Comparison of ENCODE assay signal across 19 cellular contexts in genomic region chr9:129323376-129323998, GRCh38.
DNase-seq lines count a peak whose midpoint lies in the region; ATAC-seq and TF ChIP-seq lines count a peak whose summit lies in the region.
"Had no signal": no experiment of that assay in that cellular context is flagged by ENCODE, and none has a peak within 500 bp of the region (broad histone marks: within the 10 kb centered on the region; RNA-seq: fewer than 3 reads in every experiment).

No MANE protein-coding gene starts in this region.

- no peaks in the 10 kb centered on the region for H3K27me3 ChIP-seq in gastroesophageal sphincter
- no peaks in the 10 kb centered on the region for H3K27me3 ChIP-seq in trophoblast cell (ENCODE audit: insufficient read depth, low read length)
- H3K27me3 ChIP-seq: BE2C, hepatocyte, SJSA1 had no signal

- no peak for TF ChIP-seq CTCF in 22Rv1 (IDR thresholded peaks at IDR 0.05)
- no peak for TF ChIP-seq CTCF in HEK293 (tag by site-specific recombination; IDR thresholded peaks at IDR 0.05)
- TF ChIP-seq CTCF in gastroesophageal sphincter (IDR thresholded peaks at IDR 0.05), result no peak

- H3K9me3 ChIP-seq in HEK293 (ENCODE audit: control insufficient read depth, insufficient read depth, low read depth, low read length) (no peaks in the 10 kb centered on the region), gastroesophageal sphincter (no peaks in the 10 kb centered on the region), trophoblast cell (ENCODE audit: insufficient read depth, low read depth, low read length) (no peaks in the 10 kb centered on the region)
- H3K9me3 ChIP-seq: BE2C, SJSA1 had no signal

- H3K23ac ChIP-seq in trophoblast cell (ENCODE audit: low read length), result no peak overlapping the region

- H2BK12ac ChIP-seq in trophoblast cell (ENCODE audit: low read length), result peak overlapping the region; percentile 83

- POLR2A ChIA-PET in HEK293 (lab: Yijun Ruan, JAX), result interaction anchor here (0.7 kb wide), 1 partner anchor 8 kb away, joined by 5 read pairs; no protein-coding TSS in a partner anchor

- H3K4me3 ChIP-seq in HEK293 (ENCODE audit: low read depth, low read length), result no peak overlapping the region
- no peak overlapping the region for H3K4me3 ChIP-seq in gastroesophageal sphincter
- H3K4me3 ChIP-seq in trophoblast cell (ENCODE audit: low read depth, low read length), result no peak overlapping the region
- H3K4me3 ChIP-seq: hepatocyte, SJSA1, skin epidermis had no signal

- no peak for ATAC-seq in gastroesophageal sphincter
- no peak for ATAC-seq in GM18873 (IDR thresholded peaks at IDR 0.05; ENCODE audit: low FRiP score, unreplicated experiment)
- no peak for ATAC-seq in GM19328 (IDR thresholded peaks at IDR 0.05; ENCODE audit: unreplicated experiment)
- ATAC-seq in GM18511 (IDR thresholded peaks at IDR 0.05; ENCODE audit: unreplicated experiment), result no peak
- ATAC-seq in HG03108 (IDR thresholded peaks at IDR 0.05; ENCODE audit: unreplicated experiment), result no peak

- H3K36me3 ChIP-seq in HEK293 (ENCODE audit: control insufficient read depth in 2 of 2, insufficient read depth in 1 of 2, low read length in 2 of 2) (no peaks in the 10 kb centered on the region), gastroesophageal sphincter (no peaks in the 10 kb centered on the region), trophoblast cell (ENCODE audit: control insufficient read depth in 1 of 2, insufficient read depth in 2 of 2, low read length in 2 of 2) (no peaks in the 10 kb centered on the region)
- H3K36me3 ChIP-seq: BE2C, SJSA1 had no signal

- H3K79me2 ChIP-seq in trophoblast cell (ENCODE audit: control insufficient read depth, insufficient read depth, low read length, poor library complexity), result peaks cover 9% of the 10 kb centered on the region
- H3K79me2 ChIP-seq: hepatocyte had no signal

- no peak overlapping the region for H3K14ac ChIP-seq in trophoblast cell (ENCODE audit: low read length)

- H2AK5ac ChIP-seq in trophoblast cell (ENCODE audit: low read length), result peak overlapping the region; percentile 49

- H2BK120ac ChIP-seq in trophoblast cell (ENCODE audit: insufficient read depth, low read length, poor library complexity), result no peak overlapping the region

- DNase-seq in trophoblast cell, result no peak
- DNase-seq: activated CD4-positive, alpha-beta memory T cell treated with anti-CD3 and anti-CD28 coated beads for 36 hours; activated gamma-delta T cell treated with Interleukin-2 at 50 U/mL for 16 hours; BE2C; cerebellar nuclear complex; DMS53; NCI-H1105; NCI-H226; stimulated activated naive CD4-positive, alpha-beta T cell treated with Interleukin-2 at 50 U/mL for 16 hours had no signal

- H3K4me1 ChIP-seq in HEK293 (ENCODE audit: control insufficient read depth, insufficient read depth, low read length), result peaks cover 2% of the 10 kb centered on the region
- peaks cover 6 to 64% (median 37%) of the 10 kb centered on the region in 3 donors for H3K4me1 ChIP-seq in gastroesophageal sphincter
- H3K4me1 ChIP-seq in trophoblast cell (ENCODE audit: control insufficient read depth in 1 of 2, insufficient read depth in 2 of 2, low read length in 2 of 2), result peaks cover 39 to 44% of the 10 kb centered on the region in 2 experiments

- H3K79me1 ChIP-seq in trophoblast cell (ENCODE audit: low read length), result peaks cover 40% of the 10 kb centered on the region

- H3K18ac ChIP-seq in trophoblast cell (ENCODE audit: low read length), result no peak overlapping the region

- CTCF ChIA-PET in HEK293 (lab: Yijun Ruan, JAX), result interaction anchor here (0.7 to 1.0 kb wide), 2 partner anchors 185 to 198 kb away, joined by 3 to 5 read pairs; no protein-coding TSS in a partner anchor

- peak overlapping the region; percentile 25 for H4K91ac ChIP-seq in trophoblast cell (ENCODE audit: low read depth, low read length)

- no peak overlapping the region for H3K4ac ChIP-seq in trophoblast cell (ENCODE audit: low read depth, low read length)

- H3K9ac ChIP-seq in trophoblast cell (ENCODE audit: low read length), result no peak overlapping the region

- H2AFZ ChIP-seq in trophoblast cell (ENCODE audit: insufficient read depth, low read length, poor library complexity), result no peak overlapping the region
- H2AFZ ChIP-seq: hepatocyte had no signal

- 15 to 58% methylated on average over 4 to 5 of the region's 6 CpGs for WGBS in gastroesophageal sphincter (ENCODE audit: low coverage in 1 of 2), 2 donors
- no CpG with 5 or more reads among the region's 6 CpGs for WGBS in trophoblast cell (ENCODE audit: extremely low coverage, insufficient coverage, insufficient read length)

- no peak for TF ChIP-seq POLR2A in gastroesophageal sphincter (IDR thresholded peaks at IDR 0.05)

- no peak overlapping the region for H3K4me2 ChIP-seq in trophoblast cell (ENCODE audit: low read length)
- H3K4me2 ChIP-seq: hepatocyte had no signal

- H2BK5ac ChIP-seq in trophoblast cell (ENCODE audit: low read depth, low read length, poor library complexity), result no peak overlapping the region

- H4K12ac ChIP-seq in trophoblast cell (ENCODE audit: low read depth, low read length), result no peak overlapping the region

- peak overlapping the region; percentile 97 for H3K27ac ChIP-seq in 22Rv1
- H3K27ac ChIP-seq in HEK293 (ENCODE audit: extremely low read depth, low read depth, low read length), result no peak overlapping the region
- peak overlapping the region in 3 of 4 donors; percentile 45 to 87 (median 81) for H3K27ac ChIP-seq in gastroesophageal sphincter
- H3K27ac ChIP-seq in trophoblast cell (ENCODE audit: low read depth, low read length), result no peak overlapping the region
- H3K27ac ChIP-seq: hepatocyte, SJSA1 had no signal

- TF ChIP-seq EP300 in gastroesophageal sphincter (IDR thresholded peaks at IDR 0.05), result no peak

- no peak overlapping the region for H4K8ac ChIP-seq in trophoblast cell (ENCODE audit: low read depth, low read length)

TF ChIP-seq in HEK293, 187 proteins besides CTCF, POLR2A, EP300 and RAD21:
- TF ChIP-seq ZNF416 (tag by site-specific recombination; IDR thresholded peaks at IDR 0.05) (no peak), SCRT2 (tag by site-specific recombination; IDR thresholded peaks at IDR 0.05) (peak; percentile 64; the same call in 1 of the 2 replicates), ZNF544 (tag by site-specific recombination; IDR thresholded peaks at IDR 0.05) (no peak), SALL2 (tag by site-specific recombination; IDR thresholded peaks at IDR 0.05; ENCODE audit: borderline replicate concordance) (no peak), ZNF621 (tag by site-specific recombination; IDR thresholded peaks at IDR 0.05) (no peak), ZFP41 (tag by site-specific recombination; IDR thresholded peaks at IDR 0.05; ENCODE audit: borderline replicate concordance) (no peak), ZNF560 (tag by site-specific recombination; IDR thresholded peaks at IDR 0.05; ENCODE audit: borderline replicate concordance) (no peak)
TF ChIP-seq in HEK293: peak in this region for 1.

Comparison
In these comparisons a context has a peak if more than half of its experiments do, and no peak if none do; other contexts are left out.
1. H3K27ac ChIP-seq: peak in 22Rv1 (single experiment) and gastroesophageal sphincter (3 of 4); none in HEK293 (single experiment) and trophoblast cell (single experiment).